8 cellular contexts compared by ENCODE assay signal in the genomic region with DNA sequence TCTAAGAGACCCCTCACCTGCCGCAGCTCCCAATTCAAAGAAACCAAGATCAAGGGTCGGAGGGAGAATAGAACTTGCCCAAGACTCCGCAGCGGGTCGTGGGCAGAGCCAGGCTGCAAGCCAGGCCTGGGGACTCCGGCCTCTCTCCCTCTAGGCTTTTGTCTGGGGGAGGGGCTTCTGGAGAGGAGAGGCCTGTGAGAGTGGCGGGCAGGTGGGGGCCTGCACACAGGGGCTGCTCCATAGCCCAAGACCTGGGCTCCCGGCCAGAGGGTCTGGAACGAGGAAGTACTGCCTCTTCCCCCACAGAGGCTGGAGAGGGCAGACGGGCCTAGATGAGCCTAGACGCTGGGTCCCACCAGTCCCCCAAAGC. TPM values are rescaled to one million over a fixed set of nuclear protein-coding genes. Genes with fewer than 3 reads are reported as not detected.
DNase-seq lines count a peak whose midpoint lies in the region; ATAC-seq and TF ChIP-seq lines count a peak whose summit lies in the region.

No MANE protein-coding gene starts in this region.

- no peak for TF ChIP-seq CTCF in CD4-positive, alpha-beta T cell (IDR thresholded peaks at IDR 0.05)
- no peak for TF ChIP-seq CTCF in OCI-LY1 (IDR thresholded peaks at IDR 0.05; ENCODE audit: low read length)
- no peak for TF ChIP-seq CTCF in nephron progenitor cell (IDR thresholded peaks at IDR 0.05)

- H3K9ac ChIP-seq in OCI-LY1 (ENCODE audit: low read length) (peak overlapping the region; percentile 69), duodenal mucosa (ENCODE audit: low read depth in 1 of 2, low read length in 2 of 2) (peak overlapping the region; percentile 34 to 63)

- H3K4me3 Mint-ChIP-seq in CD4-positive, alpha-beta T cell: peak overlapping the region; percentile 89
- H3K4me3 Mint-ChIP-seq in nephron progenitor cell: peak overlapping the region; percentile 56

- H3K9me3 Mint-ChIP-seq in CD4-positive, alpha-beta T cell: no peaks in the 10 kb centered on the region
- no peaks in the 10 kb centered on the region for H3K9me3 Mint-ChIP-seq in nephron progenitor cell

- H3K36me3 Mint-ChIP-seq in CD4-positive, alpha-beta T cell (ENCODE audit: low read depth): peaks cover 26% of the 10 kb centered on the region
- H3K36me3 Mint-ChIP-seq in nephron progenitor cell (ENCODE audit: low read depth): no peaks in the 10 kb centered on the region

- H3F3A ChIP-seq in OCI-LY1 (ENCODE audit: insufficient read depth, low read length): peaks cover 22% of the 10 kb centered on the region

- H3K9me2 ChIP-seq in OCI-LY1 (ENCODE audit: low read depth, low read length): no peaks in the 10 kb centered on the region

- H3K27me3 Mint-ChIP-seq in CD4-positive, alpha-beta T cell: no peaks in the 10 kb centered on the region
- no peaks in the 10 kb centered on the region for H3K27me3 Mint-ChIP-seq in nephron progenitor cell (ENCODE audit: low read depth, poor library complexity)

- no peaks in the 10 kb centered on the region for H3K9me3 ChIP-seq in CD4-positive, alpha-beta T cell (ENCODE audit: control insufficient read depth, low read length)
- no peaks in the 10 kb centered on the region for H3K9me3 ChIP-seq in OCI-LY1 (ENCODE audit: low read length)
- H3K9me3 ChIP-seq in duodenal mucosa (ENCODE audit: control insufficient read depth in 1 of 2, low read length in 2 of 2): no peaks in the 10 kb centered on the region

- no peaks in the 10 kb centered on the region for H4K20me1 ChIP-seq in OCI-LY1 (ENCODE audit: insufficient read depth, low read length)

- intact Hi-C loops in CD4-positive, alpha-beta T cell (cut with DNase I, micrococcal nuclease): no loop called here

- no peaks in the 10 kb centered on the region for H3K27me3 ChIP-seq in CD4-positive, alpha-beta T cell (ENCODE audit: control insufficient read depth, insufficient read depth, low read length)
- no peaks in the 10 kb centered on the region for H3K27me3 ChIP-seq in OCI-LY1 (ENCODE audit: insufficient read depth, low read length)
- H3K27me3 ChIP-seq in duodenal mucosa (ENCODE audit: control insufficient read depth in 1 of 2, insufficient read depth in 2 of 2, low read length in 2 of 2): no peaks in the 10 kb centered on the region

- peak overlapping the region; percentile 95 for H3K27ac ChIP-seq in CD4-positive, alpha-beta T cell (ENCODE audit: low read depth, low read length)
- H3K27ac ChIP-seq in OCI-LY1 (ENCODE audit: low read depth, low read length, poor library complexity, severe bottlenecking) (peak overlapping the region; percentile 99), duodenal mucosa (ENCODE audit: low read depth, low read length) (peak overlapping the region; percentile 75)

- H3K36me3 ChIP-seq in OCI-LY1 (ENCODE audit: insufficient read depth, low read length) (peaks cover 13% of the 10 kb centered on the region; the same call in 1 of the 2 replicates), duodenal mucosa (ENCODE audit: control insufficient read depth in 1 of 2, insufficient read depth in 2 of 2, low read length in 2 of 2) (peaks cover under 1 to 4% of the 10 kb centered on the region in 2 donors)

- peak overlapping the region; percentile 46 for H3K4me3 ChIP-seq in OCI-LY1 (ENCODE audit: low read depth, low read length, poor library complexity, severe bottlenecking)
- peak overlapping the region; percentile 26 to 50 for H3K4me3 ChIP-seq in duodenal mucosa (ENCODE audit: low read depth in 1 of 2, low read length in 2 of 2)

- ATAC-seq in CD4-positive, alpha-beta T cell (ENCODE audit: poor library complexity): no peak

- no peaks in the 10 kb centered on the region for H3K79me2 ChIP-seq in OCI-LY1 (ENCODE audit: insufficient read depth, low read length)

- CTCF ChIA-PET in CD4-positive, alpha-beta T cell (lab: Charles Lee): interaction anchor here (1.0 kb wide), 1 partner anchor 35 kb away, joined by 5 read pairs; no protein-coding TSS in a partner anchor

- peaks cover 61% of the 10 kb centered on the region for H3K4me1 Mint-ChIP-seq in CD4-positive, alpha-beta T cell (ENCODE audit: low read depth)
- H3K4me1 Mint-ChIP-seq in nephron progenitor cell: peaks cover 58% of the 10 kb centered on the region

- H2AFZ ChIP-seq in OCI-LY1 (ENCODE audit: low read length): no peak overlapping the region

- H3K4me1 ChIP-seq in OCI-LY1 (ENCODE audit: insufficient read depth, low read length, severe bottlenecking) (peaks cover 74% of the 10 kb centered on the region), duodenal mucosa (ENCODE audit: control insufficient read depth in 1 of 2, insufficient read depth in 2 of 2, low read length in 2 of 2) (peaks cover 39 to 48% of the 10 kb centered on the region in 2 donors)

- POLR2A ChIA-PET in CD4-positive, alpha-beta T cell (lab: Charles Lee): interaction anchor here (0.6 to 5.0 kb wide), 8 partner anchors 12 to 133 kb away, joined by 3 to 77 read pairs (median 3); partner anchors contain the start of gene ST6GALNAC4

- peak overlapping the region; percentile 66 for H3K4me2 ChIP-seq in OCI-LY1 (ENCODE audit: low read length)

- peak overlapping the region; percentile 98 for H3K27ac Mint-ChIP-seq in CD4-positive, alpha-beta T cell
- H3K27ac Mint-ChIP-seq in nephron progenitor cell: peak overlapping the region; percentile 54

- DNase-seq in CD4-positive, alpha-beta T cell: peak in 1 of 10 experiments; percentile 37
- DNase-seq in nephron progenitor cell (no peak), occipital lobe (lab: John Stamatoyannopoulos, UW) (no peak), GM19238 (ENCODE audit: insufficient read length, low spot score) (no peak), H4 (ENCODE audit: low spot score) (no peak), EL (no peak)

RNA-seq across cellular contexts. Expression of gene ST6GALNAC6, which starts 5.1 kb away (rescaled TPM):
- total RNA-seq in CD4-positive, alpha-beta T cell: 10 to 100 TPM; 93.1 to 97.5 TPM
- 31.8 TPM for total RNA-seq in occipital lobe
- 12.4 and 14.8 TPM in 2 replicates for total RNA-seq in H4 (2014; rRNA removed; shearing (Covaris generic))

RNA-seq across cellular contexts. Expression of gene ST6GALNAC4, which starts 12.3 kb away (rescaled TPM):
- 10 to 100 TPM; 28.7 to 30.2 TPM for total RNA-seq in CD4-positive, alpha-beta T cell
- total RNA-seq in occipital lobe: 10.5 TPM
- total RNA-seq in H4 (2014; rRNA removed; shearing (Covaris generic)): 5.2 and 12.8 TPM in 2 replicates

RNA-seq across cellular contexts. Expression of gene PIP5KL1, which starts 26.1 kb away (rescaled TPM):
- 1 to 10 TPM; 2.9 to 3.3 TPM for total RNA-seq in CD4-positive, alpha-beta T cell
- 1.4 TPM for total RNA-seq in occipital lobe
- total RNA-seq in H4 (2014; rRNA removed; shearing (Covaris generic)): 0.95 and 2.6 TPM in 2 replicates

RNA-seq across cellular contexts. Expression of gene AK1, which starts 27.0 kb away (rescaled TPM):
- 10 to 100 TPM; 46.7 to 52.6 TPM for total RNA-seq in CD4-positive, alpha-beta T cell
- total RNA-seq in occipital lobe: 28.4 TPM
- total RNA-seq in H4 (2014; rRNA removed; shearing (Covaris generic)): 25.3 and 45.7 TPM in 2 replicates

RNA-seq across cellular contexts. Expression of gene DPM2, which starts 33.2 kb away (rescaled TPM):
- 10 to 100 TPM; 41.7 to 47.6 TPM for total RNA-seq in CD4-positive, alpha-beta T cell
- 11.4 TPM for total RNA-seq in occipital lobe
- 31.1 and 35.4 TPM in 2 replicates for total RNA-seq in H4 (2014; rRNA removed; shearing (Covaris generic))
